ENCODE assay signal across 1 cellular context in the genomic region with DNA sequence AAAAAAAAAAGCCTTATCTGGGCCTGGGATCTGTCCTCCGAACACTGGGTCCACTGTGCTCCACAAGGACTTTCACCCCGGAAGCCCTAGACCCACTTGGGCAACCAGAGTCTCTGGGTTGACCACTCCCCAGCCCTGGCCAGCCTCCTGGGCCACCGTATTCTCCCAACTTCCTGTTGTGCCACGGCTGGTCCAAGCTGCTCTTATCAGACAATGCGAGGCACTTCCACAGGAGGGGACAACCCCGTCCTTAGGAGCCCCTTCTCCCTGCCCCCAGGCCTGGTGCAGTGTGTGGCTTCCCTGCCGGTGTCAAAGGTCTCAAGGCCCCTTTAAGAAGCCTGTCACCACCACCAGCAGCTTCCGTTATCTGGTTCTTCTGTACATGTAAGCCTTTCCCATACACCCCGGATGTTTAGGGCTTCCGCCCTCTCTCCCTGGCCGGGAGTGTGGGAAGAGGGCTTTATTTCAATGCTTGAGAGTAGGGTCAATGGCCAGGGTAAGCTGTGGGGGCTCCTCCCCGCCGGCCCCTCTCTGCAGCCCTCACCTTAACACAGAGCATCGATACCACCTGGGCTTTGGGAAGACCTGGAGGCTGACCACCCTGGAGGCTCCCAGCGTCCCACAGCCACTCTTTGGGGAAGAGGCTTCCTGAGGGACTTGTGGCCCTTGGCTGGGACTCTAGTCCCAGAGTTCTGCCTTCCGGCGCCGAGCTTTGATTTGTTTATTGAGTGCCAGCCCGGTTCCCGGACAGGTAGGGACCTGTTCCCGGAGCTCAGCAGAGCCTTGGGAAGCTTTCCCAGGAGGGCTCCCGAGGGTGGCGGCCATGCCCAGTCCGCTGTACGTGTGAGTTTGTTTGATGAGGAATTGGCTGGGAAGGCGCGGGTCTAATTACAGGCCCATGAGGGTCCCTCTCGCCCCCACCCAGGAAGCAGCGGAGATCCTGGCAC.
TF ChIP-seq lines count a peak whose summit lies in the region.

No MANE protein-coding gene starts in this region.

TF ChIP-seq in SK-N-SH, 30 proteins besides CTCF, POLR2A, EP300 and RAD21 (continued from another document):
- TF ChIP-seq REST (IDR thresholded peaks at IDR 0.05; ENCODE audit: low read depth, low read length) (no peak), RCOR1 (IDR thresholded peaks at IDR 0.05; ENCODE audit: low read length) (no peak), MEF2A (IDR thresholded peaks at IDR 0.05; ENCODE audit: borderline replicate concordance, low read depth) (no peak), ELF1 (IDR thresholded peaks at IDR 0.05) (no peak)
- TF ChIP-seq, protein P1, sequence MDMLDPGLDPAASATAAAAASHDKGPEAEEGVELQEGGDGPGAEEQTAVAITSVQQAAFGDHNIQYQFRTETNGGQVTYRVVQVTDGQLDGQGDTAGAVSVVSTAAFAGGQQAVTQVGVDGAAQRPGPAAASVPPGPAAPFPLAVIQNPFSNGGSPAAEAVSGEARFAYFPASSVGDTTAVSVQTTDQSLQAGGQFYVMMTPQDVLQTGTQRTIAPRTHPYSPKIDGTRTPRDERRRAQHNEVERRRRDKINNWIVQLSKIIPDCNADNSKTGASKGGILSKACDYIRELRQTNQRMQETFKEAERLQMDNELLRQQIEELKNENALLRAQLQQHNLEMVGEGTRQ (IDR thresholded peaks at IDR 0.05; ENCODE audit: borderline replicate concordance, low read depth, low read length), result no peak
